Comparison of ENCODE assay signal across 21 cellular contexts in genomic region chr11:68685656-68686380, GRCh38. TPM values are rescaled to one million over a fixed set of nuclear protein-coding genes. Genes with fewer than 3 reads are reported as not detected.
DNase-seq lines count a peak whose midpoint lies in the region; ATAC-seq and TF ChIP-seq lines count a peak whose summit lies in the region.
"Had no signal": no experiment of that assay in that cellular context is flagged by ENCODE, and none has a peak within 500 bp of the region (broad histone marks: within the 10 kb centered on the region; RNA-seq: fewer than 3 reads in every experiment).

No MANE protein-coding gene starts in this region.

- H3K56ac ChIP-seq in mesendoderm (ENCODE audit: low read length) = peak overlapping the region; percentile 87

- H3K9ac ChIP-seq in ES-I3 (ENCODE audit: low read depth, low read length) (peak overlapping the region; percentile 81), mesendoderm (ENCODE audit: low read length) (peak overlapping the region; percentile 76)

- H3K9me3 ChIP-seq in BE2C (no peaks in the 10 kb centered on the region), ES-I3 (ENCODE audit: control insufficient read depth, insufficient read depth, low read length) (no peaks in the 10 kb centered on the region)
- H3K9me3 ChIP-seq: esophagus squamous epithelium, right lobe of liver, suprapubic skin had no signal

- ATAC-seq in HG02981 (IDR thresholded peaks at IDR 0.05; ENCODE audit: unreplicated experiment) = no peak
- ATAC-seq: activated CD4-positive, alpha-beta T cell treated with anti-CD3 and anti-CD28 coated beads for 36 hours had no signal

- H3K36me3 ChIP-seq in BE2C (peaks cover 31% of the 10 kb centered on the region), ES-I3 (ENCODE audit: insufficient read depth, low read length) (peaks cover 24% of the 10 kb centered on the region), mesendoderm (ENCODE audit: control insufficient read depth, insufficient read depth, low read length) (peaks cover 3% of the 10 kb centered on the region)
- H3K36me3 ChIP-seq: esophagus squamous epithelium, right lobe of liver, suprapubic skin had no signal

- peak overlapping the region; percentile 65 for H3K4me3 ChIP-seq in BE2C (ENCODE audit: low read depth, low read length)
- peak overlapping the region; percentile 63 for H3K4me3 ChIP-seq in mesendoderm (ENCODE audit: low read length)
- H3K4me3 ChIP-seq: right lobe of liver had no signal

- H3K4me1 ChIP-seq in BE2C (peaks cover 9% of the 10 kb centered on the region; the same call in 1 of the 2 replicates), ES-I3 (ENCODE audit: insufficient read depth, low read length) (peaks cover 15% of the 10 kb centered on the region), mesendoderm (ENCODE audit: control insufficient read depth, low read depth, low read length) (no peaks in the 10 kb centered on the region)

- no peaks in the 10 kb centered on the region for H3K79me1 ChIP-seq in mesendoderm (ENCODE audit: low read length)

- no peak for DNase-seq in BE2C
- no peak for DNase-seq in activated naive CD8-positive, alpha-beta T cell treated with anti-CD3 and anti-CD28 coated beads for 36 hours
- DNase-seq in mesendoderm = no peak
- no peak for DNase-seq in retina
- no peak for DNase-seq in activated CD8-positive, alpha-beta memory T cell treated with anti-CD3 and anti-CD28 coated beads for 24 hours
- no peak for DNase-seq in NCI-H2196 (lab: John Stamatoyannopoulos, UW; ENCODE audit: unreplicated experiment)
- DNase-seq: activated CD4-positive, alpha-beta T cell treated with anti-CD3 and anti-CD28 coated beads for 36 hours; COR-L47; esophagus squamous epithelium; MV-4-11; NCI-H2081; NCI-H524 treated with DMSO at 0.1 percent for 48 hours; SIG-M5; stimulated activated CD4-positive, alpha-beta T cell treated with anti-CD3 and anti-CD28 coated beads, Interleukin-1b, Interleukin-23, amount 100 ng/mL, for 48 hours; T1000 had no signal

- H3K4ac ChIP-seq in mesendoderm (ENCODE audit: low read depth, low read length) = no peak overlapping the region

- H2BK15ac ChIP-seq in mesendoderm (replicated peaks; ENCODE audit: low read depth) = no peak overlapping the region

- H2BK5ac ChIP-seq in mesendoderm (ENCODE audit: low read length) = no peak overlapping the region

- peak overlapping the region; percentile 11 for H3K4me2 ChIP-seq in mesendoderm (ENCODE audit: low read length)

- H2BK120ac ChIP-seq in mesendoderm (ENCODE audit: low read depth, low read length) = no peak overlapping the region

- no peak for TF ChIP-seq CTCF in BE2C (IDR thresholded peaks at IDR 0.05; ENCODE audit: low read depth, low read length)

- peak overlapping the region; percentile 2 for H3K23ac ChIP-seq in mesendoderm (ENCODE audit: low read length)

- H3K4me3 Mint-ChIP-seq in activated naive CD8-positive, alpha-beta T cell treated with anti-CD3 and anti-CD28 coated beads for 36 hours = peak overlapping the region; percentile 40
- H3K4me3 Mint-ChIP-seq: memory B cell had no signal

- H3K4me1 Mint-ChIP-seq in activated naive CD8-positive, alpha-beta T cell treated with anti-CD3 and anti-CD28 coated beads for 36 hours = peaks cover 14% of the 10 kb centered on the region
- H3K4me1 Mint-ChIP-seq: memory B cell, neural crest cell had no signal

- no CpG with 5 or more reads among the region's 18 CpGs for WGBS in mesendoderm (ENCODE audit: extremely low coverage, insufficient coverage, low lambda C conversion rate)

- no peak overlapping the region for H3K18ac ChIP-seq in mesendoderm (ENCODE audit: low read length)

- H2AK5ac ChIP-seq in mesendoderm (ENCODE audit: low read length) = no peak overlapping the region

- no peak overlapping the region for H3K27ac Mint-ChIP-seq in activated naive CD8-positive, alpha-beta T cell treated with anti-CD3 and anti-CD28 coated beads for 36 hours
- H3K27ac Mint-ChIP-seq: activated CD4-positive, alpha-beta T cell treated with anti-CD3 and anti-CD28 coated beads for 36 hours; memory B cell had no signal

- H3K27me3 ChIP-seq in BE2C (no peaks in the 10 kb centered on the region), mesendoderm (ENCODE audit: insufficient read depth, low read length, poor library complexity) (no peaks in the 10 kb centered on the region)

- H3K27me3 Mint-ChIP-seq in activated naive CD8-positive, alpha-beta T cell treated with anti-CD3 and anti-CD28 coated beads for 36 hours = peaks cover 46% of the 10 kb centered on the region

- no peak overlapping the region for H4K5ac ChIP-seq in mesendoderm (ENCODE audit: low read length)

- no peaks in the 10 kb centered on the region for H3K9me3 Mint-ChIP-seq in activated naive CD8-positive, alpha-beta T cell treated with anti-CD3 and anti-CD28 coated beads for 36 hours
- H3K9me3 Mint-ChIP-seq: memory B cell, neural crest cell had no signal

- H3K79me2 ChIP-seq in mesendoderm (ENCODE audit: control insufficient read depth, insufficient read depth, low read length) = peaks cover 20% of the 10 kb centered on the region

- peak overlapping the region; percentile 52 for H3K27ac ChIP-seq in mesendoderm (ENCODE audit: low read depth, low read length)
- H3K27ac ChIP-seq: esophagus squamous epithelium, right lobe of liver, suprapubic skin had no signal

- H4K8ac ChIP-seq in mesendoderm (ENCODE audit: low read depth, low read length) = no peak overlapping the region

- no peaks in the 10 kb centered on the region for H3K36me3 Mint-ChIP-seq in activated naive CD8-positive, alpha-beta T cell treated with anti-CD3 and anti-CD28 coated beads for 36 hours
- H3K36me3 Mint-ChIP-seq: memory B cell had no signal

RNA-seq across cellular contexts. Expression of gene GAL, which starts 1.5 kb away (rescaled TPM):
- 86.9 TPM for polyA plus RNA-seq in BE2C (2012; ENCODE audit: insufficient read depth, insufficient read length, low read depth)
- 1 to 10 TPM; 7.2 to 8.4 TPM for total RNA-seq in activated naive CD8-positive, alpha-beta T cell treated with anti-CD3 and anti-CD28 coated beads for 36 hours
- 1,656 TPM for polyA plus RNA-seq in mesendoderm (2013, experiment 1 of 2)
- 1,755 TPM for polyA plus RNA-seq in mesendoderm (2013, experiment 2 of 2)
